Comparison of ENCODE assay signal across 9 cellular contexts in the genomic region with DNA sequence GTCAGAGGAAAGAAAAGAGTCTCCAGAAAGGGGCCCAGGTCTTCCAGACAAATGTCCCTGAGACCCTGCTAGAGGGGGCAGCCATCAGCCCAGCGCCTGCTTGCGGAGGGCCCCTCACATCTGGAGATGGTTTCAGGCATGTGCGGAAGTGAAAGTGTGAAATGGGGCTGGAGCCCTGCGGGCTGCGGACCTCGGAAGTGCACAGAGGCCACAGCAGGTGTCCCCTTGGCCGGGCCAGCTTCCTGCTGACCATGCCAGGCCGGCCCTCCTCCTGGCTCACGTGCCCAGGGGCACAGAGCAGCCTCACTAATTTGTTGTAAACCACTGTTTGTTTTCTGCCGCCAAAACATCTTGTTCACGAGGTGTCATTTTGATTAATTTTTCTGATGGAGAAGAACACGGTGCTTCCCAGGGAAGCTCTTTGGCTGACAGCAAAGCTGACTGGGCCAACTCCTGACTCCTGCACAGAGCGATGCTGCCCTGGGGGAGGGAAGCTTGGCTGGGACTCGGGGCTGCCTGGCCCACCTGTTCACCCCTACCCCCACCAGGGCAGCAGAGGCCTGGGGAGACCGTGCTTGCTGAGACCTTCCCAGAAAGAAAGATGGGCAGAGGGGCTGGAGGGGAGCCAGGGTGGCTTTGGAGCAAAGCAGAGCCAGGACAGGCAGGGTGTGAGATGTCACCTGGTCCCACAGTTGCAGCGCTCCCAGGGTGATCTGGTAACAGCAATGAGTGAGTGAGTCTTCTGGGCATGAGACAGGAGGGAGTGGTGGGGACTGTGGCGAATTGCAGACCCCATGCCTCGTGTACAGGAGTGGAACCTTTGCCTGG. TPM values are rescaled to one million over a fixed set of nuclear protein-coding genes. Genes with fewer than 3 reads are reported as not detected.
A peak's percentile ranks its signal among the peaks of the same experiment; 100 is the strongest.
DNase-seq lines count a peak whose midpoint lies in the region; ATAC-seq and TF ChIP-seq lines count a peak whose summit lies in the region.
"Had no signal": no experiment of that assay in that cellular context is flagged by ENCODE, and none has a peak within 500 bp of the region (broad histone marks: within the 10 kb centered on the region; RNA-seq: fewer than 3 reads in every experiment).

No MANE protein-coding gene starts in this region.

- POLR2A ChIA-PET in CD8-positive, alpha-beta T cell (lab: Charles Lee): no interaction called here
- POLR2A ChIA-PET in naive thymus-derived CD4-positive, alpha-beta T cell (lab: Charles Lee): interaction anchor here (0.7 kb wide), 1 partner anchor 39 kb away, joined by 3 read pairs; no protein-coding TSS in a partner anchor

- H3K4me3 ChIP-seq in CD8-positive, alpha-beta T cell (ENCODE audit: low read depth, low read length): no peak overlapping the region
- no peak overlapping the region for H3K4me3 ChIP-seq in naive thymus-derived CD4-positive, alpha-beta T cell (ENCODE audit: low read length)
- H3K4me3 ChIP-seq in tibial nerve: peak overlapping the region in 2 of 4 donors; percentile 10 to 23

- no peak overlapping the region for H3K27ac ChIP-seq in CD8-positive, alpha-beta T cell (ENCODE audit: low read depth, low read length)
- no peak overlapping the region for H3K27ac ChIP-seq in naive thymus-derived CD4-positive, alpha-beta T cell (ENCODE audit: low read depth, low read length)
- no peak overlapping the region for H3K27ac ChIP-seq in tibial nerve

- 45 to 49% methylated on average over 15 to 16 of the region's 18 CpGs for WGBS in tibial nerve, 2 donors

- TF ChIP-seq CTCF in CD8-positive, alpha-beta T cell (IDR thresholded peaks at IDR 0.05): no peak
- no peak for TF ChIP-seq CTCF in brain (conservative IDR thresholded peaks at IDR 0.05)
- no peak for TF ChIP-seq CTCF in tibial nerve (IDR thresholded peaks at IDR 0.05)

- peaks cover 29% of the 10 kb centered on the region for H3K4me1 Mint-ChIP-seq in CD8-positive, alpha-beta T cell (ENCODE audit: low read depth)
- H3K4me1 Mint-ChIP-seq in brain: peaks cover 21% of the 10 kb centered on the region
- H3K4me1 Mint-ChIP-seq in naive thymus-derived CD4-positive, alpha-beta T cell: peaks cover 6 to 19% (median 10%) of the 10 kb centered on the region in 7 donors

- peak overlapping the region; percentile 37 for H3K27ac Mint-ChIP-seq in CD8-positive, alpha-beta T cell
- H3K27ac Mint-ChIP-seq in brain: peak overlapping the region in 3 of 5 experiments; percentile 39 to 92 (median 58)
- peak overlapping the region in 4 of 9 donors; percentile 39 to 72 (median 66) for H3K27ac Mint-ChIP-seq in naive thymus-derived CD4-positive, alpha-beta T cell

- no peak overlapping the region for H3K4me3 Mint-ChIP-seq in CD8-positive, alpha-beta T cell
- peak overlapping the region in 1 of 5 experiments; percentile 30 for H3K4me3 Mint-ChIP-seq in brain
- peak overlapping the region in 1 of 10 donors; percentile 18 for H3K4me3 Mint-ChIP-seq in naive thymus-derived CD4-positive, alpha-beta T cell

- TF ChIP-seq POLR2A in tibial nerve (IDR thresholded peaks at IDR 0.05): no peak

- CTCF ChIA-PET in CD8-positive, alpha-beta T cell (lab: Charles Lee): no interaction called here
- CTCF ChIA-PET in naive thymus-derived CD4-positive, alpha-beta T cell (lab: Charles Lee): no interaction called here

- peaks cover 11% of the 10 kb centered on the region for H3K4me1 ChIP-seq in CD8-positive, alpha-beta T cell (ENCODE audit: insufficient read depth, low read length)
- H3K4me1 ChIP-seq in naive thymus-derived CD4-positive, alpha-beta T cell (ENCODE audit: control insufficient read depth in 2 of 2, insufficient read depth in 2 of 2, low read length in 2 of 2): peaks cover 0 to 9% of the 10 kb centered on the region in 2 donors
- peaks cover 0 to 15% (median 5%) of the 10 kb centered on the region in 4 donors for H3K4me1 ChIP-seq in tibial nerve

- H3K36me3 ChIP-seq in CD8-positive, alpha-beta T cell (ENCODE audit: insufficient read depth, low read length): no peaks in the 10 kb centered on the region
- peaks cover 0 to 37% (median 0%) of the 10 kb centered on the region in 3 experiments for H3K36me3 ChIP-seq in naive thymus-derived CD4-positive, alpha-beta T cell (ENCODE audit: control insufficient read depth in 2 of 3, insufficient read depth in 3 of 3, low read length in 3 of 3)
- H3K36me3 ChIP-seq in tibial nerve: no peaks in the 10 kb centered on the region

- no peaks in the 10 kb centered on the region for H3K9me3 ChIP-seq in CD8-positive, alpha-beta T cell (ENCODE audit: low read length)
- H3K9me3 ChIP-seq in naive thymus-derived CD4-positive, alpha-beta T cell (ENCODE audit: control insufficient read depth in 2 of 3, low read length in 3 of 3): no peaks in the 10 kb centered on the region
- H3K9me3 ChIP-seq in tibial nerve: no peaks in the 10 kb centered on the region

- H3K27me3 ChIP-seq in CD8-positive, alpha-beta T cell (ENCODE audit: insufficient read depth, low read length): no peaks in the 10 kb centered on the region
- no peaks in the 10 kb centered on the region for H3K27me3 ChIP-seq in naive thymus-derived CD4-positive, alpha-beta T cell (ENCODE audit: control insufficient read depth in 2 of 2, insufficient read depth in 2 of 2, low read length in 2 of 2)
- H3K27me3 ChIP-seq in tibial nerve: no peaks in the 10 kb centered on the region

- H3K27me3 Mint-ChIP-seq in CD8-positive, alpha-beta T cell (ENCODE audit: low read depth): no peaks in the 10 kb centered on the region
- no peaks in the 10 kb centered on the region for H3K27me3 Mint-ChIP-seq in brain
- no peaks in the 10 kb centered on the region for H3K27me3 Mint-ChIP-seq in naive thymus-derived CD4-positive, alpha-beta T cell

- no peaks in the 10 kb centered on the region for H3K9me3 Mint-ChIP-seq in CD8-positive, alpha-beta T cell
- peaks cover 0 to 3% (median 0%) of the 10 kb centered on the region in 5 experiments for H3K9me3 Mint-ChIP-seq in brain
- H3K9me3 Mint-ChIP-seq in naive thymus-derived CD4-positive, alpha-beta T cell: no peaks in the 10 kb centered on the region

- TF ChIP-seq EP300 in tibial nerve (IDR thresholded peaks at IDR 0.05): no peak

- H3K36me3 Mint-ChIP-seq in CD8-positive, alpha-beta T cell: peaks cover 52% of the 10 kb centered on the region
- H3K36me3 Mint-ChIP-seq in brain: no peaks in the 10 kb centered on the region
- peaks cover 0 to 7% (median 0%) of the 10 kb centered on the region in 5 donors for H3K36me3 Mint-ChIP-seq in naive thymus-derived CD4-positive, alpha-beta T cell

- no peak for DNase-seq in CD8-positive, alpha-beta T cell
- DNase-seq in naive thymus-derived CD4-positive, alpha-beta T cell: no peak
- DNase-seq in GDM1 (lab: John Stamatoyannopoulos, UW) (no peak), tibial nerve (ENCODE audit: low spot score in 2 of 2) (no peak), DMS114 treated with DMSO at 0.1 percent for 48 hours (lab: John Stamatoyannopoulos, UW; ENCODE audit: unreplicated experiment) (no peak)
- no peak for DNase-seq in activated CD4-positive, alpha-beta T cell treated with anti-CD3 and anti-CD28 coated beads, Interleukin-2, amount 50 U/mL, for 4 hours
- DNase-seq: DMS79 had no signal

- ATAC-seq in CD8-positive, alpha-beta T cell: no peak
- ATAC-seq in HG03066 (IDR thresholded peaks at IDR 0.05; ENCODE audit: low read depth, unreplicated experiment): peak; percentile 33
- peak; percentile 35 for ATAC-seq in naive thymus-derived CD4-positive, alpha-beta T cell

- intact Hi-C loops in CD8-positive, alpha-beta T cell (cut with DNase I, micrococcal nuclease): no loop called here
- intact Hi-C loops in naive thymus-derived CD4-positive, alpha-beta T cell (cut with micrococcal nuclease): loop anchor here in 1 of 2 donors (10.0 kb wide), 1 partner anchor 54 kb away; the partner anchor contains the start of gene BCAS4

RNA-seq across cellular contexts. Expression of gene BCAS4, which starts 54.2 kb away (rescaled TPM):
- 10 to 100 TPM; 29.4 to 32.3 TPM for total RNA-seq in CD8-positive, alpha-beta T cell
- polyA plus RNA-seq in brain (ENCODE audit: insufficient read depth, low read depth, low replicate concordance): 9.0 TPM
- total RNA-seq in naive thymus-derived CD4-positive, alpha-beta T cell: 10 to 100 TPM in 4 of 5 experiments, 1 to 10 TPM in 1; 5.5 to 54.0 (median 45.0) TPM
- 10 to 100 TPM; 23.3 to 24.1 TPM for polyA plus RNA-seq in naive thymus-derived CD4-positive, alpha-beta T cell
- under 1 TPM; 0.30 to 0.84 (median 0.51) TPM for total RNA-seq in tibial nerve
